ENCODE assay signal across 17 cellular contexts in the genomic region with DNA sequence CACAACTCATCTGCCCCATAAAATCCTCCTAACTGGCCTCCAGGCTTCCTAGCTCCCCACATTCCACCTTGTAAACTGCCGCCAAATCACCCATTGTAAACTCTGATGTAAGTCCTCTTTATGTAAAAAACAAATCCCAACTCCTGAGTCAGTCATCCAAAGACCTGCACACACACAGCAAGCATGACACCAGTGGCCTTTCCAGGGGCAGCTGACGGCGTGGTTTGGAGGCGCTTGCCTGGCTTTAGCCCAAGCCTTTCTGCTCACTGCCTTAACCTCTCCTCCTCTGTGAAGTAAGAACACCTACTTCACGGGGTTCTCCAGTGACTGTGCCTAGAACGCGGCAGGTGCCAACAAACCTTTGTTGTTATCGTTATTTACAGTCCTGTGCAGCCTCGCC. TPM values are rescaled to one million over a fixed set of nuclear protein-coding genes. Genes with fewer than 3 reads are reported as not detected.
"Had no signal": no experiment of that assay in that cellular context is flagged by ENCODE, and none has a peak within 500 bp of the region (broad histone marks: within the 10 kb centered on the region; RNA-seq: fewer than 3 reads in every experiment).

No MANE protein-coding gene starts in this region.

- H3K4me3 Mint-ChIP-seq: activated CD4-positive, alpha-beta T cell treated with anti-CD3 and anti-CD28 coated beads for 36 hours; activated CD8-positive, alpha-beta T cell treated with anti-CD3 and anti-CD28 coated beads, Interleukin-2, amount 10 ng/mL, durations not matched to agents 7 days and 5 days; activated naive CD4-positive, alpha-beta T cell treated with anti-CD3 and anti-CD28 coated beads, Interleukin-2, amount 10 ng/mL, durations not matched to agents 7 days and 5 days; activated T-helper 17 cell treated with anti-CD3 and anti-CD28 coated beads, Interleukin-2, amount 50 U/mL, for 72 hours; central memory CD8-positive, alpha-beta T cell; dendritic cell treated with granulocyte-macrophage colony-stimulating factor and Interleukin-4, amounts not matched to agents 40 ng/mL and 50 ng/mL, for 4 days; effector memory CD8-positive, alpha-beta T cell; naive thymus-derived CD8-positive, alpha-beta T cell; stimulated activated naive CD8-positive, alpha-beta T cell treated with anti-CD3 and anti-CD28 coated beads, Interleukin-15, amount 100 ng/mL, for 72 hours had no signal

- H3K27me3 ChIP-seq: body of pancreas had no signal

- ATAC-seq: activated CD4-positive, alpha-beta T cell treated with anti-CD3 and anti-CD28 coated beads for 36 hours; activated CD8-positive, alpha-beta T cell treated with anti-CD3 and anti-CD28 coated beads, Interleukin-2, amount 10 ng/mL, durations not matched to agents 7 days and 5 days; activated T-helper 17 cell treated with anti-CD3 and anti-CD28 coated beads, Interleukin-2, amount 50 U/mL, for 72 hours; body of pancreas; effector memory CD8-positive, alpha-beta T cell; naive thymus-derived CD8-positive, alpha-beta T cell; stimulated activated naive CD8-positive, alpha-beta T cell treated with anti-CD3 and anti-CD28 coated beads, Interleukin-15, amount 100 ng/mL, for 72 hours had no signal

- H3K36me3 Mint-ChIP-seq: activated naive CD4-positive, alpha-beta T cell treated with anti-CD3 and anti-CD28 coated beads, Interleukin-2, amount 10 ng/mL, durations not matched to agents 7 days and 5 days had no signal

- H3K9me3 ChIP-seq: body of pancreas had no signal

- H3K27me3 Mint-ChIP-seq: activated CD4-positive, alpha-beta T cell treated with anti-CD3 and anti-CD28 coated beads for 36 hours; activated naive CD4-positive, alpha-beta T cell treated with anti-CD3 and anti-CD28 coated beads, Interleukin-2, amount 10 ng/mL, durations not matched to agents 7 days and 5 days; activated T-helper 17 cell treated with anti-CD3 and anti-CD28 coated beads, Interleukin-2, amount 50 U/mL, for 72 hours; central memory CD8-positive, alpha-beta T cell; dendritic cell treated with granulocyte-macrophage colony-stimulating factor and Interleukin-4, amounts not matched to agents 40 ng/mL and 50 ng/mL, for 4 days; effector memory CD8-positive, alpha-beta T cell; naive thymus-derived CD8-positive, alpha-beta T cell; progenitor cell of endocrine pancreas; stimulated activated naive CD8-positive, alpha-beta T cell treated with anti-CD3 and anti-CD28 coated beads, Interleukin-15, amount 100 ng/mL, for 72 hours had no signal

- H3K27ac Mint-ChIP-seq: activated CD4-positive, alpha-beta T cell treated with anti-CD3 and anti-CD28 coated beads for 36 hours; activated CD8-positive, alpha-beta T cell treated with anti-CD3 and anti-CD28 coated beads, Interleukin-2, amount 10 ng/mL, durations not matched to agents 7 days and 5 days; activated naive CD4-positive, alpha-beta T cell treated with anti-CD3 and anti-CD28 coated beads, Interleukin-2, amount 10 ng/mL, durations not matched to agents 7 days and 5 days; activated T-helper 17 cell treated with anti-CD3 and anti-CD28 coated beads, Interleukin-2, amount 50 U/mL, for 72 hours; dendritic cell treated with granulocyte-macrophage colony-stimulating factor and Interleukin-4, amounts not matched to agents 40 ng/mL and 50 ng/mL, for 4 days; progenitor cell of endocrine pancreas; stimulated activated naive CD8-positive, alpha-beta T cell treated with anti-CD3 and anti-CD28 coated beads, Interleukin-15, amount 100 ng/mL, for 72 hours had no signal

- H3K27ac ChIP-seq: body of pancreas, VCaP had no signal

- H3K4me3 ChIP-seq: body of pancreas had no signal

- DNase-seq: activated CD4-positive, alpha-beta T cell treated with anti-CD3 and anti-CD28 coated beads for 36 hours; activated CD8-positive, alpha-beta memory T cell treated with anti-CD3 and anti-CD28 coated beads, Interleukin-2, amount 50 U/mL, for 48 hours; activated CD8-positive, alpha-beta T cell treated with anti-CD3 and anti-CD28 coated beads, Interleukin-2, amount 10 ng/mL, durations not matched to agents 7 days and 5 days; activated naive CD4-positive, alpha-beta T cell treated with anti-CD3 and anti-CD28 coated beads, Interleukin-2, amount 10 ng/mL, durations not matched to agents 7 days and 5 days; effector memory CD8-positive, alpha-beta T cell; naive thymus-derived CD8-positive, alpha-beta T cell; stimulated activated CD4-positive, alpha-beta T cell treated with anti-CD3 and anti-CD28 coated beads, Interleukin-4, amount 100 ng/mL, for 24 hours; stimulated activated naive CD8-positive, alpha-beta T cell treated with anti-CD3 and anti-CD28 coated beads, Interleukin-15, amount 100 ng/mL, for 72 hours had no signal

RNA-seq across cellular contexts. Expression of gene AANAT, which starts 28.5 kb away (rescaled TPM):
- total RNA-seq: activated CD8-positive, alpha-beta T cell treated with anti-CD3 and anti-CD28 coated beads, Interleukin-2, amount 10 ng/mL, durations not matched to agents 7 days and 5 days; activated T-helper 17 cell treated with anti-CD3 and anti-CD28 coated beads, Interleukin-2, amount 50 U/mL, for 72 hours; body of pancreas; glomerular endothelial cell; lung microvascular endothelial cell; mononuclear cell; naive thymus-derived CD8-positive, alpha-beta T cell; progenitor cell of endocrine pancreas had no signal
- polyA plus RNA-seq: naive thymus-derived CD8-positive, alpha-beta T cell had no signal
